Comparison of ENCODE assay signal across 1 cellular context in the genomic region with DNA sequence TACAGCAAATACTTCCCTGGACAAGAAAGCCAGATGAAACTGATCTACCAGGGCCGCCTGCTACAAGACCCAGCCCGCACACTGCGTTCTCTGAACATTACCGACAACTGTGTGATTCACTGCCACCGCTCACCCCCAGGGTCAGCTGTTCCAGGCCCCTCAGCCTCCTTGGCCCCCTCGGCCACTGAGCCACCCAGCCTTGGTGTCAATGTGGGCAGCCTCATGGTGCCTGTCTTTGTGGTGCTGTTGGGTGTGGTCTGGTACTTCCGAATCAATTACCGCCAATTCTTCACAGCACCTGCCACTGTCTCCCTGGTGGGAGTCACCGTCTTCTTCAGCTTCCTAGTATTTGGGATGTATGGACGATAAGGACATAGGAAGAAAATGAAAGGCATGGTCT.
TF ChIP-seq lines count a peak whose summit lies in the region.

No MANE protein-coding gene starts in this region.

TF ChIP-seq in A549, 52 proteins besides CTCF, POLR2A, EP300 and RAD21:
- no peak for TF ChIP-seq CBX8 (IDR thresholded peaks at IDR 0.05)
- TF ChIP-seq HEYL (CRISPR knock-in tag; IDR thresholded peaks at IDR 0.05), result no peak
- no peak for TF ChIP-seq POLR2AphosphoS2 (conservative IDR thresholded peaks at IDR 0.05; ENCODE audit: low read length)
- 0 out of 2 replicates have a peak, but pooled peaks have one; percentile 29 for TF ChIP-seq TFCP2L1 (CRISPR knock-in tag; IDR thresholded peaks at IDR 0.05)
- no peak for TF ChIP-seq REST (IDR thresholded peaks at IDR 0.05)
- no peak for TF ChIP-seq NFE2L2 (conservative IDR thresholded peaks at IDR 0.05; ENCODE audit: low read length)
TF ChIP-seq in A549: peak in this region for 1.
